21 cellular contexts compared by ENCODE assay signal in genomic region chr11:132039521-132039920, GRCh38.
DNase-seq lines count a peak whose midpoint lies in the region; FAIRE-seq and TF ChIP-seq lines count a peak whose summit lies in the region.
"Had no signal": no experiment of that assay in that cellular context is flagged by ENCODE, and none has a peak within 500 bp of the region (broad histone marks: within the 10 kb centered on the region; RNA-seq: fewer than 3 reads in every experiment).

No MANE protein-coding gene starts in this region.

- H3K27ac Mint-ChIP-seq in astrocyte (ENCODE audit: unreplicated experiment) (peak overlapping the region; percentile 74), neural crest cell (ENCODE audit: unreplicated experiment) (peak overlapping the region; percentile 10)
- H3K27ac Mint-ChIP-seq: CD4-positive, alpha-beta memory T cell had no signal

- H3K9me3 Mint-ChIP-seq in astrocyte (ENCODE audit: unreplicated experiment) (no peaks in the 10 kb centered on the region), neural crest cell (no peaks in the 10 kb centered on the region)

- H3K27me3 ChIP-seq in astrocyte (ENCODE audit: insufficient read depth, low read length): no peaks in the 10 kb centered on the region
- H3K27me3 ChIP-seq: BE2C; BLaER1 treated with 17β-estradiol and CSF1 and Interleukin-3, amounts not matched to agents 10 nM and 100 nM had no signal

- FAIRE-seq in GM12892 (lab: Jason Lieb, UNC): peak; percentile 21
- FAIRE-seq in astrocyte (lab: Jason Lieb, UNC): no peak
- FAIRE-seq: A549, G401.6, H54 had no signal

- no peaks in the 10 kb centered on the region for H3K9me3 ChIP-seq in astrocyte (ENCODE audit: insufficient read depth, low read depth, low read length)
- H3K9me3 ChIP-seq: A549; BLaER1 treated with 17β-estradiol and CSF1 and Interleukin-3, amounts not matched to agents 10 nM and 100 nM had no signal

- H3K4me3 Mint-ChIP-seq in astrocyte (ENCODE audit: unreplicated experiment) (no peak overlapping the region), neural crest cell (no peak overlapping the region)

- no peak for TF ChIP-seq POLR2A in GM12892 (IDR thresholded peaks at IDR 0.05; ENCODE audit: low read depth, low read length)

- H3K4me3 ChIP-seq in astrocyte (ENCODE audit: insufficient read depth, low read depth, low read length): no peak overlapping the region
- H3K4me3 ChIP-seq: A549; BLaER1 treated with 17β-estradiol and CSF1 and Interleukin-3, amounts not matched to agents 10 nM and 100 nM had no signal

- no peaks in the 10 kb centered on the region for H4K20me1 ChIP-seq in astrocyte (ENCODE audit: insufficient read depth, low read length)
- H4K20me1 ChIP-seq: BLaER1 treated with 17β-estradiol and CSF1 and Interleukin-3, amounts not matched to agents 10 nM and 100 nM had no signal

- H3K36me3 ChIP-seq in astrocyte (ENCODE audit: insufficient read depth, low read length): no peaks in the 10 kb centered on the region
- H3K36me3 ChIP-seq: BE2C; BLaER1 treated with 17β-estradiol and CSF1 and Interleukin-3, amounts not matched to agents 10 nM and 100 nM had no signal

- H3K4me1 ChIP-seq in astrocyte (ENCODE audit: insufficient read depth, low read length): peaks cover 27% of the 10 kb centered on the region
- H3K4me1 ChIP-seq: A549, BE2C had no signal

- TF ChIP-seq CTCF in astrocyte (IDR thresholded peaks at IDR 0.05; ENCODE audit: insufficient read depth, low read depth, low read length) (no peak), neural crest cell (conservative IDR thresholded peaks at IDR 0.05) (no peak)

- H3K36me3 Mint-ChIP-seq in astrocyte (ENCODE audit: low read depth, unreplicated experiment): peaks cover 8% of the 10 kb centered on the region
- no peaks in the 10 kb centered on the region for H3K36me3 Mint-ChIP-seq in neural crest cell (ENCODE audit: low read depth)
- H3K36me3 Mint-ChIP-seq: CD4-positive, alpha-beta memory T cell had no signal

- no peak overlapping the region for H3K27ac ChIP-seq in astrocyte (ENCODE audit: low read depth, low read length)
- H3K27ac ChIP-seq: A549; BLaER1 treated with 17β-estradiol and CSF1 and Interleukin-3, amounts not matched to agents 10 nM and 100 nM had no signal

- H3K4me2 ChIP-seq in astrocyte (ENCODE audit: low read length): no peak overlapping the region
- H3K4me2 ChIP-seq: A549 had no signal

- DNase-seq in GM12892 (ENCODE audit: insufficient read length) (no peak), astrocyte (ENCODE audit: low read depth) (no peak), neural crest cell (ENCODE audit: low read depth, low spot score) (no peak), NK-92 (lab: John Stamatoyannopoulos, UW; ENCODE audit: unreplicated experiment) (no peak), HUDEP-2 (lab: John Stamatoyannopoulos, UW; ENCODE audit: unreplicated experiment in 76 of 76) (no peak), cerebellum (ENCODE audit: low spot score) (no peak), NCI-H2107 (lab: John Stamatoyannopoulos, UW) (no peak)
- DNase-seq: 8988T; ACHN; AML-193; BE2C; CD4-positive, alpha-beta memory T cell; COR-L47; DMS153; DND-41; GOT3; HCEC 1CT had no signal

- no peak overlapping the region for H3K9ac ChIP-seq in astrocyte (ENCODE audit: low read length)
- H3K9ac ChIP-seq: BLaER1 treated with 17β-estradiol and CSF1 and Interleukin-3, amounts not matched to agents 10 nM and 100 nM had no signal

- no peak overlapping the region for H2AFZ ChIP-seq in astrocyte (ENCODE audit: low read depth, low read length)

- peaks cover 90% of the 10 kb centered on the region for H3K79me2 ChIP-seq in astrocyte (ENCODE audit: insufficient read depth, low read length)

- H3K27me3 Mint-ChIP-seq in astrocyte (ENCODE audit: low read depth, unreplicated experiment) (no peaks in the 10 kb centered on the region), neural crest cell (ENCODE audit: low read depth) (no peaks in the 10 kb centered on the region)

- H3K4me1 Mint-ChIP-seq in astrocyte (ENCODE audit: low read depth, unreplicated experiment) (peaks cover 44% of the 10 kb centered on the region), neural crest cell (peaks cover 24% of the 10 kb centered on the region)
- H3K4me1 Mint-ChIP-seq: CD4-positive, alpha-beta memory T cell had no signal
